8 cellular contexts compared by ENCODE assay signal in the genomic region with DNA sequence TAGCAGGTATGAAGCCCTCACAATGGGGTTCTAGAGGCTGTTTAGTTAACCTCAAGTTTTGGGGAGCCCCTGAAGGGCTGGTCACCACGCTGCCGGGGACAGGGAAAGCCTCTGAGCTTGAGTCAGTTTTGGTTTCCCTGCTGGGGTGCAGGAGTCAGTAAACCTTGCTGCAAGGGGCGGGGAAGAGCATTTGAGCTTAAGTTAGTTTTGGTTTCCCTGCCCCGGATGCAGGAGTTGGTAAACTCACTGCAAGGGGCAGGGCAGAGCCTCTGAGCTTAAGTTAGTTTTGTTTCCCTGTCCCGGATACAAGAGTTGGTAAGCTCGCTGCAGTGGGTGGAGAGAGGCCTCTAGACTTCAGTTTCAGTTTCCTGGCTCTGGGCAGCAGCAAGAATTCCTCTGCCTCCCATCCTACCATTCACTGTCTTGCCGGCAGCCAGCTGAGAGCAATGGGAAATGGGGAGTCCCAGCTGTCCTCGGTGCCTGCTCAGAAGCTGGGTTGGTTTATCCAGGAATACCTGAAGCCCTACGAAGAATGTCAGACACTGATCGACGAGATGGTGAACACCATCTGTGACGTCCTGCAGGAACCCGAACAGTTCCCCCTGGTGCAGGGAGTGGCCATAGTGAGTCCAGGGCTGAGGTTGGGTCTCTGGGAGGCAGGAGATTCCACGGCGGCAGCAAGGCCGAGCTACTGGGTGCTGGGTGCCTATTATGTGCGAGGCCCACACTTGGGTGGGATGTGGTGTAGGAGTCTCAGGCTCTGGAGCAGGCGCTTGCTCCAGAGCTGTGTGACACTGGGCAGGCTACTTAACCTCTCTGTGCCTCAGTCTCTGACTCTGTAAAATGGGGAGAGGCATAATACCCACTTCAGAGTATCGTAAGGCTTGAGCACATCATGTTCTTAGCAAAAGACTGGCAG. TPM values are rescaled to one million over a fixed set of nuclear protein-coding genes. Genes with fewer than 3 reads are reported as not detected.
DNase-seq lines count a peak whose midpoint lies in the region; ATAC-seq, FAIRE-seq and TF ChIP-seq lines count a peak whose summit lies in the region.

A gene with protein sequence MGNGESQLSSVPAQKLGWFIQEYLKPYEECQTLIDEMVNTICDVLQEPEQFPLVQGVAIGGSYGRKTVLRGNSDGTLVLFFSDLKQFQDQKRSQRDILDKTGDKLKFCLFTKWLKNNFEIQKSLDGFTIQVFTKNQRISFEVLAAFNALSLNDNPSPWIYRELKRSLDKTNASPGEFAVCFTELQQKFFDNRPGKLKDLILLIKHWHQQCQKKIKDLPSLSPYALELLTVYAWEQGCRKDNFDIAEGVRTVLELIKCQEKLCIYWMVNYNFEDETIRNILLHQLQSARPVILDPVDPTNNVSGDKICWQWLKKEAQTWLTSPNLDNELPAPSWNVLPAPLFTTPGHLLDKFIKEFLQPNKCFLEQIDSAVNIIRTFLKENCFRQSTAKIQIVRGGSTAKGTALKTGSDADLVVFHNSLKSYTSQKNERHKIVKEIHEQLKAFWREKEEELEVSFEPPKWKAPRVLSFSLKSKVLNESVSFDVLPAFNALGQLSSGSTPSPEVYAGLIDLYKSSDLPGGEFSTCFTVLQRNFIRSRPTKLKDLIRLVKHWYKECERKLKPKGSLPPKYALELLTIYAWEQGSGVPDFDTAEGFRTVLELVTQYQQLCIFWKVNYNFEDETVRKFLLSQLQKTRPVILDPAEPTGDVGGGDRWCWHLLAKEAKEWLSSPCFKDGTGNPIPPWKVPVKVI (plus strand): TSS at position 357 of the 919 bp plus-strand sequence. CDS start 90 bp downstream, at position 447.

- no peaks in the 10 kb centered on the region for H3K27me3 ChIP-seq in OCI-LY1 (ENCODE audit: insufficient read depth, low read length)
- H3K27me3 ChIP-seq in skeletal muscle tissue (ENCODE audit: control insufficient read depth in 3 of 3, insufficient read depth in 3 of 3, low read length in 3 of 3) = no peaks in the 10 kb centered on the region

- 0 out of 2 replicates have a peak, but pooled peaks cover 5% of the 10 kb centered on the region for H3K79me2 ChIP-seq in OCI-LY1 (ENCODE audit: insufficient read depth, low read length)

- H2AFZ ChIP-seq in OCI-LY1 (ENCODE audit: low read length) = peak within 1 kb of the TSS; percentile 65

- no peaks in the 10 kb centered on the region for H3F3A ChIP-seq in OCI-LY1 (ENCODE audit: insufficient read depth, low read length)

- H3K36me3 ChIP-seq in OCI-LY1 (ENCODE audit: insufficient read depth, low read length) (no peaks in the 10 kb centered on the region), skeletal muscle tissue (ENCODE audit: control insufficient read depth in 3 of 3, insufficient read depth in 3 of 3, low read length in 3 of 3) (no peaks in the 10 kb centered on the region)

- H3K9me2 ChIP-seq in OCI-LY1 (ENCODE audit: low read depth, low read length) = no peaks in the 10 kb centered on the region

- 0 out of 2 replicates have a peak, but pooled peaks cover 2% of the 10 kb centered on the region for H3K9me3 ChIP-seq in OCI-LY1 (ENCODE audit: low read length)
- no peaks in the 10 kb centered on the region for H3K9me3 ChIP-seq in skeletal muscle tissue (ENCODE audit: control insufficient read depth in 3 of 3, low read length in 3 of 3)

- peak within 1 kb of the TSS; percentile 66 for H3K4me3 ChIP-seq in OCI-LY1 (ENCODE audit: low read depth, low read length, poor library complexity, severe bottlenecking)
- peak within 1 kb of the TSS; percentile 71 to 82 (median 73) for H3K4me3 ChIP-seq in skeletal muscle tissue (ENCODE audit: low read length in 3 of 3)

- no peak for FAIRE-seq in frontal cortex (lab: Jason Lieb, UNC)

- TF ChIP-seq CTCF in GM13976 (IDR thresholded peaks at IDR 0.05; ENCODE audit: borderline replicate concordance, control extremely low read depth, extremely low read depth, insufficient read depth, missing control alignments) (no peak), OCI-LY1 (IDR thresholded peaks at IDR 0.05; ENCODE audit: low read length) (no peak)

- peak within 1 kb of the TSS; percentile 71 for H3K4me2 ChIP-seq in OCI-LY1 (ENCODE audit: low read length)

- H4K20me1 ChIP-seq in OCI-LY1 (ENCODE audit: insufficient read depth, low read length) = no peaks in the 10 kb centered on the region

- DNase-seq in GM13976 (ENCODE audit: low spot score) (peak; percentile 85), glomerular endothelial cell (ENCODE audit: extremely low read depth, low read depth, low spot score) (no peak), NCI-H345 treated with DMSO at 0.1 percent for 48 hours (lab: John Stamatoyannopoulos, UW; ENCODE audit: unreplicated experiment) (no peak), frontal cortex (ENCODE audit: low spot score in 2 of 2) (no peak)
- DNase-seq in activated T-helper 9 cell treated with anti-CD3 and anti-CD28 coated beads, Interleukin-2, amount 50 U/mL, for 16 hours (ENCODE audit: low read depth) = peak; percentile 65

- ATAC-seq in HG02623 (IDR thresholded peaks at IDR 0.05; ENCODE audit: unreplicated experiment) = peak; percentile 78

- H3K4me1 ChIP-seq in OCI-LY1 (ENCODE audit: insufficient read depth, low read length, severe bottlenecking) = peaks cover 33% of the 10 kb centered on the region
- H3K4me1 ChIP-seq in skeletal muscle tissue (ENCODE audit: control insufficient read depth in 3 of 3, insufficient read depth in 3 of 3, low read length in 3 of 3) = peaks cover 5 to 6% (median 6%) of the 10 kb centered on the region in 3 donors

- peak within 1 kb of the TSS; percentile 67 for H3K9ac ChIP-seq in OCI-LY1 (ENCODE audit: low read length)
- peak within 1 kb of the TSS; percentile 66 to 73 (median 66) for H3K9ac ChIP-seq in skeletal muscle tissue (ENCODE audit: low read depth in 1 of 3, low read length in 3 of 3)

- H3K27ac ChIP-seq in OCI-LY1 (ENCODE audit: low read depth, low read length, poor library complexity, severe bottlenecking) (peak within 1 kb of the TSS; percentile 69), skeletal muscle tissue (ENCODE audit: low read depth, low read length) (peak within 1 kb of the TSS; percentile 74)

- in situ Hi-C loops in GM13976 (cut with MboI; ENCODE audit: low sequenced_read_pairs, unreplicated experiment) = no loop called here

RNA-seq across cellular contexts. Expression of the gene that starts here (rescaled TPM):
- total RNA-seq in glomerular endothelial cell (35.9 and 80.4 TPM in 2 replicates), skeletal muscle tissue (6.8 TPM), frontal cortex (0.82 TPM)

Comparison
In these comparisons a context has a peak if more than half of its experiments do, and no peak if none do; other contexts are left out.
1. DNase-seq: peak in GM13976 (single experiment) and activated T-helper 9 cell treated with anti-CD3 and anti-CD28 coated beads, Interleukin-2, amount 50 U/mL, for 16 hours (single experiment); none in glomerular endothelial cell (single experiment), NCI-H345 treated with DMSO at 0.1 percent for 48 hours (single experiment) and frontal cortex (0 of 2).